ENCODE assay signal across 24 cellular contexts in the genomic region with DNA sequence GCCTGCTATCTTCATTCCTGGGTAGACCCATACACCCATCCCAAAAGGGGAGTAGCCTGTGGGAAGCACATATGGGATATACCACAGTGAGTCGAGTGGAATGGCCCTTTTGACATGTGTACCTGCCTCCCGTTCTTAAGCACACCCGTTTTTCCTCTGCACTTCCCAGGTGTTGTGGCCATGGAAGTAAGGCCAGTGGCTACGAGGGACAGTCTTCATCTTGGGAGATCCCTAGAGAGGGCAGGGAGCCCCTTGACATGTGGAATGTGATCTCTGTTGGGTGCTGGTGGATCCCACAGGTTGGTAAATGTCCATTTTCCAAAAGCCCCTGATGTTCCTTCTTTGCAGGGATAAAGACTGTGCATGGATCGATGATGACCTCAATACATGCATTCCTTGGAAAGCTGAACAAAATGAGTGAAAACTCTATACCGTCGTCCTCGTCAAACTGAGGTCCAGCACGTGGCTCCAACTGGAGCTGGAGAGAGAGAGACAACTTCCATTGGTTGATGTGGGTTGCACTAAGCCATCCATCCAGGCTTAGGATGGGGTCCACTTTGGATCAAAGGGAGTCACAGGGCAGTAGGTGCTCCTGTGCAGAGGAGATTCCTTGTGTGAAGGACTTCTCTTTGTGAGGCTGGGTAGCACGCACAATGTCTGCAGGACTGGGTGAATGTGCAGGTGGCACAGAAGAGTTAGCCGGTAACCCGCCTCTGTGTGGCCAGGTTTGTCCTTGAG.
"Had no signal": no experiment of that assay in that cellular context is flagged by ENCODE, and none has a peak within 500 bp of the region (broad histone marks: within the 10 kb centered on the region; RNA-seq: fewer than 3 reads in every experiment).

No MANE protein-coding gene starts in this region.

- H3K27ac ChIP-seq: adrenal gland, epithelial cell of prostate, hepatocyte, parathyroid adenoma, psoas muscle, transverse colon had no signal

- H3K4me1 Mint-ChIP-seq: activated naive CD8-positive, alpha-beta T cell treated with anti-CD3 and anti-CD28 coated beads for 36 hours; brain; naive thymus-derived CD8-positive, alpha-beta T cell; neural crest cell had no signal

- H3K4me3 ChIP-seq: adrenal gland, hepatocyte, psoas muscle, transverse colon had no signal

- H3K4me1 ChIP-seq: adrenal gland, parathyroid adenoma, psoas muscle, transverse colon had no signal

- ATAC-seq: left cardiac atrium; naive thymus-derived CD8-positive, alpha-beta T cell; psoas muscle had no signal

- H3K4me2 ChIP-seq: hepatocyte had no signal

- H3K27me3 Mint-ChIP-seq: activated naive CD8-positive, alpha-beta T cell treated with anti-CD3 and anti-CD28 coated beads for 36 hours; brain; naive thymus-derived CD8-positive, alpha-beta T cell had no signal

- DNase-seq: activated CD4-positive, alpha-beta T cell treated with anti-CD3 and anti-CD28 coated beads for 4 hours; activated CD4-positive, alpha-beta T cell treated with anti-CD3 and anti-CD28 coated beads, Interleukin-2, amount 50 U/mL, for 4 hours; activated CD4-positive, CD25-positive, alpha-beta regulatory T cell; activated effector memory CD4-positive, alpha-beta T cell treated with anti-CD3 and anti-CD28 coated beads, Interleukin-2, amount 50 U/mL, for 16 hours; activated naive CD4-positive, alpha-beta T cell treated with anti-CD3 and anti-CD28 coated beads for 36 hours; activated naive CD8-positive, alpha-beta T cell treated with anti-CD3 and anti-CD28 coated beads for 36 hours; activated T-cell treated with anti-CD3 and anti-CD28 coated beads, Interleukin-2, amount 50 U/mL, for 1 hour; aorta; caudate nucleus; glutamatergic neuron; left cardiac atrium; midbrain; naive thymus-derived CD8-positive, alpha-beta T cell; nucleus accumbens; psoas muscle; stimulated activated naive CD4-positive, alpha-beta T cell; transverse colon had no signal

- H3K27me3 ChIP-seq: adrenal gland, hepatocyte, transverse colon had no signal

- H2AFZ ChIP-seq: hepatocyte, parathyroid adenoma had no signal

- H3K27ac Mint-ChIP-seq: activated naive CD4-positive, alpha-beta T cell treated with anti-CD3 and anti-CD28 coated beads for 36 hours; activated naive CD8-positive, alpha-beta T cell treated with anti-CD3 and anti-CD28 coated beads for 36 hours; activated T-helper 1 cell treated with anti-CD3 and anti-CD28 coated beads, Interleukin-12 subunit alpha, Interleukin-12 subunit beta, Interleukin-2, Interleukin-4 antibody, amounts not matched to agents 30 ng/mL and 10 ng/mL and 1 ng/mL, durations not matched to agents 14 hours and 24 hours and 36 hours; brain; naive thymus-derived CD8-positive, alpha-beta T cell had no signal

- H3K4me3 Mint-ChIP-seq: activated naive CD4-positive, alpha-beta T cell treated with anti-CD3 and anti-CD28 coated beads for 36 hours; activated naive CD8-positive, alpha-beta T cell treated with anti-CD3 and anti-CD28 coated beads for 36 hours; activated T-helper 1 cell treated with anti-CD3 and anti-CD28 coated beads, Interleukin-12 subunit alpha, Interleukin-12 subunit beta, Interleukin-2, Interleukin-4 antibody, amounts not matched to agents 30 ng/mL and 10 ng/mL and 1 ng/mL, durations not matched to agents 14 hours and 24 hours and 36 hours; brain; neural crest cell had no signal

- H3K79me2 ChIP-seq: hepatocyte, parathyroid adenoma had no signal
